30 cellular contexts compared by ENCODE assay signal in genomic region chr6:129015721-129016120, GRCh38.
"Had no signal": no experiment of that assay in that cellular context is flagged by ENCODE, and none has a peak within 500 bp of the region (broad histone marks: within the 10 kb centered on the region; RNA-seq: fewer than 3 reads in every experiment).

No MANE protein-coding gene starts in this region.

- H3K27me3 ChIP-seq: ascending aorta, Peyer's patch, SJSA1 had no signal

- H3K27ac ChIP-seq: ascending aorta, Peyer's patch, SJSA1 had no signal

- H3K9me2 ChIP-seq: SK-N-SH had no signal

- H3K9me3 ChIP-seq: ascending aorta, Peyer's patch, SJSA1, SK-N-SH had no signal

- H3K36me3 ChIP-seq: ascending aorta, Peyer's patch, SJSA1 had no signal

- H3K4me2 ChIP-seq: SK-N-SH had no signal

- H3K4me3 ChIP-seq: ascending aorta, Peyer's patch, SJSA1 had no signal

- H3K9ac ChIP-seq: SK-N-SH had no signal

- DNase-seq: activated CD4-positive, alpha-beta T cell treated with anti-CD3 and anti-CD28 coated beads, Interleukin-2, amount 10 ng/mL, durations not matched to agents 24 days and 14 days; activated CD4-positive, alpha-beta T cell treated with anti-CD3 and anti-CD28 coated beads, Interleukin-2, amount 50 U/mL, for 4 hours; activated CD8-positive, alpha-beta T cell treated with anti-CD3 and anti-CD28 coated beads for 36 hours; activated effector memory CD4-positive, alpha-beta T cell treated with anti-CD3 and anti-CD28 coated beads, Interleukin-2, amount 50 U/mL, for 16 hours; activated naive CD4-positive, alpha-beta T cell; activated naive CD4-positive, alpha-beta T cell treated with anti-CD3 and anti-CD28 coated beads, Interleukin-2, amount 50 U/mL, for 16 hours; activated naive CD8-positive, alpha-beta T cell treated with anti-CD3 and anti-CD28 coated beads for 36 hours; activated T-cell treated with anti-CD3 and anti-CD28 coated beads, Interleukin-2, amount 50 U/mL, for 1 hour; activated T-cell treated with anti-CD3 and anti-CD28 coated beads, Interleukin-2, amount 50 U/mL, for 72 hours; amygdala; caudate nucleus; cerebellar nuclear complex; MV-4-11; NCI-H1092; NCI-H146; NCI-H1930; NCI-H2081 treated with DMSO at 0.1 percent for 48 hours; NCI-H226; NCI-H446 treated with DMSO at 0.1 percent for 48 hours; NCI-H524; NCI-H748 treated with DMSO at 0.1 percent for 48 hours; NK-92 treated with Interleukin-12 subunit alpha and Interleukin-12 subunit beta, amount 100 ng/mL, for 24 hours; PC-3; Peyer's patch; RPMI8226; SHP77 treated with DMSO at 0.1 percent for 48 hours; SK-N-SH had no signal

- H3K4me1 ChIP-seq: ascending aorta, Peyer's patch, SJSA1 had no signal

- ATAC-seq: activated CD8-positive, alpha-beta T cell treated with anti-CD3 and anti-CD28 coated beads for 36 hours; activated T-cell treated with anti-CD3 and anti-CD28 coated beads, Interleukin-2, amount 50 U/mL, for 72 hours; activated T-helper 17 cell treated with anti-CD3 and anti-CD28 coated beads, Interleukin-2, amount 50 U/mL, for 72 hours; PC-3 had no signal
